ENCODE assay signal across 1 cellular context in genomic region chr12:79156846-79157463, GRCh38.
TF ChIP-seq lines count a peak whose summit lies in the region.

No MANE protein-coding gene starts in this region.

TF ChIP-seq in IMR-90, 13 proteins besides CTCF, POLR2A, EP300 and RAD21:
- no peak for TF ChIP-seq NFE2L2 (IDR thresholded peaks at IDR 0.05; ENCODE audit: low read depth, low read length)
- no peak for TF ChIP-seq USF2 (IDR thresholded peaks at IDR 0.05; ENCODE audit: low read depth, low read length)
- TF ChIP-seq RCOR1 (IDR thresholded peaks at IDR 0.05; ENCODE audit: insufficient replicate concordance, low read length) = no peak
- TF ChIP-seq MAZ (IDR thresholded peaks at IDR 0.05; ENCODE audit: borderline replicate concordance, low read depth, low read length) = no peak
- TF ChIP-seq MXI1 (IDR thresholded peaks at IDR 0.05; ENCODE audit: borderline replicate concordance, low read depth, low read length) = no peak
- no peak for TF ChIP-seq FOS (IDR thresholded peaks at IDR 0.05; ENCODE audit: low read depth, low read length)
- no peak for TF ChIP-seq RFX5 (IDR thresholded peaks at IDR 0.05; ENCODE audit: low read depth, low read length)
- no peak for TF ChIP-seq CEBPB (IDR thresholded peaks at IDR 0.05; ENCODE audit: low read depth, low read length)
- TF ChIP-seq CHD1 (IDR thresholded peaks at IDR 0.05; ENCODE audit: low read depth, low read length) = no peak
- TF ChIP-seq BHLHE40 (IDR thresholded peaks at IDR 0.05; ENCODE audit: low read depth, low read length) = no peak
- no peak for TF ChIP-seq SMC3 (IDR thresholded peaks at IDR 0.05; ENCODE audit: low read depth, low read length)
- no peak for TF ChIP-seq ELK1 (IDR thresholded peaks at IDR 0.05; ENCODE audit: borderline replicate concordance, low read depth, low read length)
